ENCODE assay signal across 2 cellular contexts in genomic region chr20:49477200-49477599, GRCh38.
TF ChIP-seq lines count a peak whose summit lies in the region.

No MANE protein-coding gene starts in this region.

TF ChIP-seq in HCT116, 20 proteins besides CTCF, POLR2A, EP300 and RAD21 (continued from another document):
- TF ChIP-seq ATF3 (IDR thresholded peaks at IDR 0.05): no peak
- TF ChIP-seq SRF (IDR thresholded peaks at IDR 0.05; ENCODE audit: low read depth): no peak
- TF ChIP-seq JUND (IDR thresholded peaks at IDR 0.05): no peak
- no peak for TF ChIP-seq EZH2phosphoT487 (IDR thresholded peaks at IDR 0.05; ENCODE audit: borderline replicate concordance)
- TF ChIP-seq ZFX (IDR thresholded peaks at IDR 0.05): no peak
- TF ChIP-seq REST (IDR thresholded peaks at IDR 0.05; ENCODE audit: low read depth): no peak
- TF ChIP-seq FOSL1 (IDR thresholded peaks at IDR 0.05; ENCODE audit: low read depth): no peak
- no peak for TF ChIP-seq ZNF274 (IDR thresholded peaks at IDR 0.05; ENCODE audit: low read depth, low read length)
- TF ChIP-seq CEBPB (IDR thresholded peaks at IDR 0.05; ENCODE audit: low read depth): no peak

TF ChIP-seq in K562, 482 proteins besides CTCF, POLR2A, EP300 and RAD21 (continued from another document):
- no peak for TF ChIP-seq CBFA2T2 (conservative IDR thresholded peaks at IDR 0.05)
